Comparison of ENCODE assay signal across 8 cellular contexts in genomic region chr11:66288138-66288865, GRCh38. TPM values are rescaled to one million over a fixed set of nuclear protein-coding genes. Genes with fewer than 3 reads are reported as not detected.
A peak's percentile ranks its signal among the peaks of the same experiment; 100 is the strongest.
DNase-seq lines count a peak whose midpoint lies in the region; ATAC-seq, FAIRE-seq and TF ChIP-seq lines count a peak whose summit lies in the region.

No MANE protein-coding gene starts in this region.

- H3K4me3 ChIP-seq in A549, result peak overlapping the region; percentile 86
- peak overlapping the region; percentile 88 for H3K4me3 ChIP-seq in iPS-11a (ENCODE audit: low read depth, low read length)
- peak overlapping the region; percentile 68 to 96 (median 86) for H3K4me3 ChIP-seq in spleen

- no peak for TF ChIP-seq EP300 in A549 (IDR thresholded peaks at IDR 0.05)

- H3K9me3 ChIP-seq in A549, result no peaks in the 10 kb centered on the region
- H3K9me3 ChIP-seq in spleen, result no peaks in the 10 kb centered on the region

- no peak for TF ChIP-seq RAD21 in A549 (conservative IDR thresholded peaks at IDR 0.05 in 1 of 2, IDR thresholded peaks at IDR 0.05 in 1 of 2)

- CTCF ChIA-PET in A549 (lab: Yijun Ruan, JAX), result interaction anchor here (0.6 to 8.3 kb wide), 7 partner anchors 9 to 300 kb away, joined by 3 to 63 read pairs (median 4); partner anchors contain the start of gene RIN1
- CTCF ChIA-PET in activated CD8-positive, alpha-beta T cell treated with anti-CD3 and anti-CD28 coated beads, Interleukin-2, amount 10 ng/mL, durations not matched to agents 7 days and 5 days (lab: Charles Lee), result interaction anchor here (0.9 to 3.0 kb wide), 21 partner anchors 8 to 577 kb away, joined by 3 to 13 read pairs (median 4); partner anchors contain the start of genes KAT5, RBM4B and RIN1

- POLR2A ChIA-PET in A549 (lab: Yijun Ruan, JAX), result interaction anchor here (0.7 to 1.5 kb wide), 6 partner anchors 8 to 56 kb away, joined by 3 to 10 read pairs (median 4); partner anchors contain the start of genes BRMS1 and RIN1
- POLR2A ChIA-PET in activated CD8-positive, alpha-beta T cell treated with anti-CD3 and anti-CD28 coated beads, Interleukin-2, amount 10 ng/mL, durations not matched to agents 7 days and 5 days (lab: Charles Lee), result interaction anchor here (0.8 to 2.1 kb wide), 7 partner anchors 8 to 235 kb away, joined by 3 to 7 read pairs (median 3); partner anchors contain the start of genes CD248 and RAB1B

- TF ChIP-seq CTCF in A549 (IDR thresholded peaks at IDR 0.05), result no peak
- TF ChIP-seq CTCF in spleen (IDR thresholded peaks at IDR 0.05 in 8 of 11, conservative IDR thresholded peaks at IDR 0.05 in 3 of 11), result no peak

- H3K27me3 ChIP-seq in spleen (replicated peaks in 1 of 7), result peaks cover 0 to 33% (median 24%) of the 10 kb centered on the region in 7 donors

- 17% methylated on average over 24 of the region's 27 CpGs for WGBS in A549 (ENCODE audit: missing lambda C conversion rate)
- WGBS in spleen, 5 donors, result 20 to 31% (median 26%) methylated on average over 20 to 27 of the region's 27 CpGs

- no peak for FAIRE-seq in A549 (lab: Jason Lieb, UNC)

- peaks cover 42% of the 10 kb centered on the region for H3K4me1 Mint-ChIP-seq in activated CD8-positive, alpha-beta T cell treated with anti-CD3 and anti-CD28 coated beads, Interleukin-2, amount 10 ng/mL, durations not matched to agents 7 days and 5 days (ENCODE audit: low read depth)

- peaks cover 4% of the 10 kb centered on the region for H3K36me3 Mint-ChIP-seq in activated CD8-positive, alpha-beta T cell treated with anti-CD3 and anti-CD28 coated beads, Interleukin-2, amount 10 ng/mL, durations not matched to agents 7 days and 5 days (ENCODE audit: low read depth)

- H3K4me1 ChIP-seq in A549 (peaks cover 20% of the 10 kb centered on the region), spleen (peaks cover 18 to 76% (median 42%) of the 10 kb centered on the region in 6 donors)

- H3K9me3 Mint-ChIP-seq in activated CD8-positive, alpha-beta T cell treated with anti-CD3 and anti-CD28 coated beads, Interleukin-2, amount 10 ng/mL, durations not matched to agents 7 days and 5 days (ENCODE audit: insufficient read depth), result no peaks in the 10 kb centered on the region

- peak overlapping the region; percentile 99 for H3K4me2 ChIP-seq in A549

- peak overlapping the region; percentile 85 for H3K4me3 Mint-ChIP-seq in activated CD8-positive, alpha-beta T cell treated with anti-CD3 and anti-CD28 coated beads, Interleukin-2, amount 10 ng/mL, durations not matched to agents 7 days and 5 days

- no peak for DNase-seq in A549 (ENCODE audit: low read depth in 1 of 2, low spot score in 1 of 2)
- no peak for DNase-seq in activated CD8-positive, alpha-beta T cell treated with anti-CD3 and anti-CD28 coated beads, Interleukin-2, amount 10 ng/mL, durations not matched to agents 7 days and 5 days
- DNase-seq in spleen, result no peak
- no peak for DNase-seq in NCI-H774 (lab: John Stamatoyannopoulos, UW)
- DNase-seq in dedifferentiated amniotic fluid mesenchymal stem cell (ENCODE audit: extremely low spot score), result no peak
- no peak for DNase-seq in germinal center (ENCODE audit: low spot score)

- ATAC-seq in A549, result peak; percentile 1 to 5; a peak in 5 of 6 replicates
- ATAC-seq in GM21737 (IDR thresholded peaks at IDR 0.05; ENCODE audit: unreplicated experiment), result peak; percentile 3
- ATAC-seq in activated CD8-positive, alpha-beta T cell treated with anti-CD3 and anti-CD28 coated beads, Interleukin-2, amount 10 ng/mL, durations not matched to agents 7 days and 5 days, result no peak

- peaks cover 21% of the 10 kb centered on the region for H3K27me3 Mint-ChIP-seq in activated CD8-positive, alpha-beta T cell treated with anti-CD3 and anti-CD28 coated beads, Interleukin-2, amount 10 ng/mL, durations not matched to agents 7 days and 5 days (ENCODE audit: low read depth)

- peak overlapping the region; percentile 85 for H3K27ac Mint-ChIP-seq in activated CD8-positive, alpha-beta T cell treated with anti-CD3 and anti-CD28 coated beads, Interleukin-2, amount 10 ng/mL, durations not matched to agents 7 days and 5 days

- TF ChIP-seq POLR2A in A549 (IDR thresholded peaks at IDR 0.05; ENCODE audit: low read length), result no peak
- TF ChIP-seq POLR2A in spleen (IDR thresholded peaks at IDR 0.05), result no peak

- intact Hi-C loops in spleen (cut with DNase I; ENCODE audit: low total_unique reads), result no loop called here

- H3K27ac ChIP-seq in A549 (peak overlapping the region; percentile 94 to 96), spleen (peak overlapping the region; percentile 93 to 96 (median 95))

- peaks cover 0 to 27% (median 6%) of the 10 kb centered on the region in 6 donors for H3K36me3 ChIP-seq in spleen

TF ChIP-seq in A549, 52 proteins besides CTCF, POLR2A, EP300 and RAD21 (continues in another document):
- TF ChIP-seq ZSCAN20 (CRISPR knock-in tag; IDR thresholded peaks at IDR 0.05), result no peak
- no peak for TF ChIP-seq RNF2 (IDR thresholded peaks at IDR 0.05; ENCODE audit: borderline replicate concordance, low read depth)
- TF ChIP-seq SMC3 (IDR thresholded peaks at IDR 0.05), result no peak
- TF ChIP-seq PHF8 (IDR thresholded peaks at IDR 0.05; ENCODE audit: borderline replicate concordance, low read depth), result no peak
- TF ChIP-seq CHD4 (IDR thresholded peaks at IDR 0.05; ENCODE audit: borderline replicate concordance), result no peak
- no peak for TF ChIP-seq PBX3 (IDR thresholded peaks at IDR 0.05)
- no peak for TF ChIP-seq JUN (IDR thresholded peaks at IDR 0.05)
- TF ChIP-seq ESRRA (IDR thresholded peaks at IDR 0.05; ENCODE audit: borderline replicate concordance, low read length), result no peak
- TF ChIP-seq EHF (CRISPR knock-in tag; IDR thresholded peaks at IDR 0.05), result no peak

RNA-seq across cellular contexts. Expression of gene YIF1A, which starts 0.6 kb away (rescaled TPM):
- polyA plus RNA-seq in A549 (2011; rRNA removed) (99.7 and 132 TPM in 2 replicates), A549 (2017; fragmentation: RNase III; extraction: RNeasy Plus Mini Kit Qiagen cat#74134 plus additional on column Dnase treatment) (79.7 to 91.3 TPM (median 82.0 TPM) in 3 replicates), spleen (10 to 100 TPM; 48.3 to 60.1 (median 49.3) TPM)
- polyA plus RNA-seq in A549 (2012; cell fraction: cytosol; rRNA removed), result 206 and 244 TPM in 2 replicates
- 215 and 261 TPM in 2 replicates for polyA plus RNA-seq in A549 (2012; cell fraction: nucleus; rRNA removed)
- polyA minus RNA-seq in A549 (2011; rRNA and poly(A)+ RNA removed), result 167 and 194 TPM in 2 replicates
- 10 to 100 TPM; 46.6 to 58.6 TPM for total RNA-seq in activated CD8-positive, alpha-beta T cell treated with anti-CD3 and anti-CD28 coated beads, Interleukin-2, amount 10 ng/mL, durations not matched to agents 7 days and 5 days
- total RNA-seq in spleen, result 10 to 100 TPM; 34.7 to 50.4 (median 40.4) TPM

RNA-seq across cellular contexts. Expression of gene TMEM151A, which starts 3.4 kb away (rescaled TPM):
- polyA plus RNA-seq in A549 (2011; rRNA removed) (0.44 and 0.62 TPM in 2 replicates), A549 (2017; fragmentation: RNase III; extraction: RNeasy Plus Mini Kit Qiagen cat#74134 plus additional on column Dnase treatment) (1.3 to 1.8 TPM (median 1.6 TPM) in 3 replicates), spleen (under 1 TPM in 2 of 3 donors, not detected in 1; 0.02 TPM)
- 0.91 and 1.8 TPM in 2 replicates for polyA plus RNA-seq in A549 (2012; cell fraction: cytosol; rRNA removed)
- 1.8 and 2.3 TPM in 2 replicates for polyA plus RNA-seq in A549 (2012; cell fraction: nucleus; rRNA removed)
- polyA minus RNA-seq in A549 (2011; rRNA and poly(A)+ RNA removed), result 0.79 and 0.92 TPM in 2 replicates
- not detected for total RNA-seq in activated CD8-positive, alpha-beta T cell treated with anti-CD3 and anti-CD28 coated beads, Interleukin-2, amount 10 ng/mL, durations not matched to agents 7 days and 5 days
- total RNA-seq in spleen, result under 1 TPM in 1 of 7 donors, not detected in 6; 0.34 TPM

RNA-seq across cellular contexts. Expression of gene CNIH2, which starts 10.3 kb away (rescaled TPM):
- polyA plus RNA-seq in A549 (2011; rRNA removed) (0.95 and 0.98 TPM in 2 replicates), A549 (2017; fragmentation: RNase III; extraction: RNeasy Plus Mini Kit Qiagen cat#74134 plus additional on column Dnase treatment) (1.1 to 1.5 TPM (median 1.3 TPM) in 3 replicates), spleen (under 1 TPM; 0.20 to 0.57 (median 0.26) TPM)
- 2.2 and 2.3 TPM in 2 replicates for polyA plus RNA-seq in A549 (2012; cell fraction: cytosol; rRNA removed)
- polyA plus RNA-seq in A549 (2012; cell fraction: nucleus; rRNA removed), result 3.6 and 4.4 TPM in 2 replicates
- polyA minus RNA-seq in A549 (2011; rRNA and poly(A)+ RNA removed), result 0.34 TPM in 1 of 2 replicates, not detected in the other
- total RNA-seq in activated CD8-positive, alpha-beta T cell treated with anti-CD3 and anti-CD28 coated beads, Interleukin-2, amount 10 ng/mL, durations not matched to agents 7 days and 5 days, result 1 to 10 TPM; 2.7 to 3.6 TPM
- total RNA-seq in spleen, result 1 to 10 TPM in 3 of 7 donors, under 1 TPM in 2, not detected in 2; 0.40 to 1.9 (median 1.3) TPM

RNA-seq across cellular contexts. Expression of gene RAB1B, which starts 19.9 kb away (rescaled TPM):
- 87.8 and 104 TPM in 2 replicates for polyA plus RNA-seq in A549 (2011; rRNA removed)
- polyA plus RNA-seq in A549 (2012; cell fraction: cytosol; rRNA removed), result 156 and 206 TPM in 2 replicates
- 141 and 147 TPM in 2 replicates for polyA plus RNA-seq in A549 (2012; cell fraction: nucleus; rRNA removed)
- polyA plus RNA-seq in A549 (2017; fragmentation: RNase III; extraction: RNeasy Plus Mini Kit Qiagen cat#74134 plus additional on column Dnase treatment), result 141 to 149 TPM (median 147 TPM) in 3 replicates
- polyA minus RNA-seq in A549 (2011; rRNA and poly(A)+ RNA removed), result 147 and 157 TPM in 2 replicates
- total RNA-seq in activated CD8-positive, alpha-beta T cell treated with anti-CD3 and anti-CD28 coated beads, Interleukin-2, amount 10 ng/mL, durations not matched to agents 7 days and 5 days, result 100 to 1,000 TPM; 160 to 170 TPM
- total RNA-seq in spleen, result 100 to 1,000 TPM; 101 to 130 (median 123) TPM
- polyA plus RNA-seq in spleen, result 100 to 1,000 TPM in 1 of 3 donors, 10 to 100 TPM in 2; 66.8 to 150 (median 77.0) TPM

RNA-seq across cellular contexts. Expression of gene CD248, which starts 28.5 kb away (rescaled TPM):
- polyA plus RNA-seq in A549 (2011; rRNA removed) (0.03 TPM in 1 of 2 replicates, not detected in the other), A549 (2017; fragmentation: RNase III; extraction: RNeasy Plus Mini Kit Qiagen cat#74134 plus additional on column Dnase treatment) (not detected in 3 replicates), spleen (1 to 10 TPM; 1.7 to 2.7 (median 2.0) TPM)
- polyA plus RNA-seq in A549 (2012; cell fraction: cytosol; rRNA removed), result 0.03 TPM in 1 of 2 replicates, not detected in the other
- not detected in 2 replicates for polyA plus RNA-seq in A549 (2012; cell fraction: nucleus; rRNA removed)
- 0.15 TPM in 1 of 2 replicates, not detected in the other for polyA minus RNA-seq in A549 (2011; rRNA and poly(A)+ RNA removed)
- 10 to 100 TPM; 79.5 to 80.8 TPM for total RNA-seq in activated CD8-positive, alpha-beta T cell treated with anti-CD3 and anti-CD28 coated beads, Interleukin-2, amount 10 ng/mL, durations not matched to agents 7 days and 5 days
- 10 to 100 TPM in 2 of 7 donors, 1 to 10 TPM in 5; 4.7 to 15.7 (median 6.5) TPM for total RNA-seq in spleen
